Comparison of ENCODE assay signal across 36 cellular contexts in genomic region chr16:64234200-64234599, GRCh38.
"Had no signal": no experiment of that assay in that cellular context is flagged by ENCODE, and none has a peak within 500 bp of the region (broad histone marks: within the 10 kb centered on the region; RNA-seq: fewer than 3 reads in every experiment).

No MANE protein-coding gene starts in this region.

- DNase-seq: activated B cell treated with CpG ODN at 0.5 μM for 24 hours; activated CD4-positive, alpha-beta memory T cell treated with anti-CD3 and anti-CD28 coated beads for 36 hours; activated CD4-positive, alpha-beta T cell treated with anti-CD3 and anti-CD28 coated beads for 4 hours; activated CD4-positive, alpha-beta T cell treated with anti-CD3 and anti-CD28 coated beads, Interleukin-2, amount 50 U/mL, for 1 hour; activated CD4-positive, CD25-positive, alpha-beta regulatory T cell treated with anti-CD3 and anti-CD28 coated beads, Interleukin-2, amount 50 U/mL, for 72 hours; activated CD8-positive, alpha-beta memory T cell treated with anti-CD3 and anti-CD28 coated beads for 24 hours; activated CD8-positive, alpha-beta memory T cell treated with anti-CD3 and anti-CD28 coated beads, Interleukin-2, amount 10 ng/mL, durations not matched to agents 7 days and 5 days; activated CD8-positive, alpha-beta memory T cell treated with anti-CD3 and anti-CD28 coated beads, Interleukin-2, amount 50 U/mL, for 48 hours; activated effector memory CD4-positive, alpha-beta T cell treated with anti-CD3 and anti-CD28 coated beads, Interleukin-2, amount 50 U/mL, for 16 hours; activated naive CD4-positive, alpha-beta T cell; activated naive CD4-positive, alpha-beta T cell treated with anti-CD3 and anti-CD28 coated beads, Interleukin-2, amount 50 U/mL, for 16 hours; activated naive CD8-positive, alpha-beta T cell treated with anti-CD3 and anti-CD28 coated beads for 36 hours; activated T-cell treated with anti-CD3 and anti-CD28 coated beads, Interleukin-2, amount 50 U/mL, for 48 hours; amniotic stem cell; aorta; brain microvascular endothelial cell; NCI-H1092 treated with DMSO at 0.1 percent for 48 hours; NCI-H1417; NCI-H146; NCI-H187; NCI-H2029 treated with DMSO at 0.1 percent for 48 hours; NCI-H2107; NCI-H2171; NCI-H510A; NCI-H526; NCI-H748 treated with DMSO at 0.1 percent for 48 hours; NK-92 treated with Interleukin-12 subunit alpha and Interleukin-12 subunit beta, amount 100 ng/mL, for 24 hours; OCI-M1; SIG-M5; SW 1271; T-helper 1 cell; T-helper 2 cell; T-helper 9 cell had no signal

- H3K4me3 ChIP-seq: cardiac muscle cell, K562 had no signal

- H3K36me3 ChIP-seq: brain microvascular endothelial cell, cardiac muscle cell had no signal

- H3K27ac ChIP-seq: brain microvascular endothelial cell, cardiac muscle cell, VCaP had no signal

- ATAC-seq: activated CD8-positive, alpha-beta memory T cell treated with anti-CD3 and anti-CD28 coated beads, Interleukin-2, amount 10 ng/mL, durations not matched to agents 7 days and 5 days; K562 had no signal

- H3K27me3 ChIP-seq: brain microvascular endothelial cell, cardiac muscle cell had no signal
